8 cellular contexts compared by ENCODE assay signal in the genomic region with DNA sequence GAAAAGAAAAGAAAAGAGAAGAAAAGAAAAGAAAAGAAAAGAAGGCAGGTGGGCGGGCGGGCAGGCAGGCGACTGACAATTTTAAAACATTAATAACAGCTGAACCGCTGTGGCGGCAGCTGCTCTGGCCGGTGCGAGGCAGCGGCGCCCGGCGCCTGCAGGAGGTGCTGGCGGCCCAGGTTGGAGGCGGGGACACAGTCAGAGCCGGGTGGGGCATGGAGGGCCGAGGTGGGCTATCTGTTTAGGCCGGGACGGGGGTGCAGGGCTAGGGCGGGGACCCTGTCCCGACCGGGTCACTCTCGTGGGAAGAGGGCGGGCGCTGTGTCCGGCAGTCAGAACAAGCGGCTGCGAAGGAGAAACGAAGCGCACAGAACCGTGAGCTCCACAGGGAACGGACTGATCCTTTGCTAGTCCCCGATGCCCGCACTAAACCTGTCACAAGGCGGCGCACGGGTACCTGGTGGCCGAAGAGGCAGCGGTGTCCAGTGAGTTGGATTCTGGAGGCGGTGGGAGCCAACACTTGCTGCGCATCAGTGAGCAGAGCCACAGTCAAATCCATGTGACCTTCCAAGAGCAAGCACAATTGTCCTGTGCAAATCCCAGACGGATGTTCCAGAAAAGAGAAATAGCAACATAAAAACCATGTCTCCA. TPM values are rescaled to one million over a fixed set of nuclear protein-coding genes. Genes with fewer than 3 reads are reported as not detected.
A peak's percentile ranks its signal among the peaks of the same experiment; 100 is the strongest.
DNase-seq lines count a peak whose midpoint lies in the region; ATAC-seq and TF ChIP-seq lines count a peak whose summit lies in the region.

No MANE protein-coding gene starts in this region.

- H3K27me3 ChIP-seq in psoas muscle (ENCODE audit: insufficient read depth in 3 of 3, low read length in 2 of 3), result no peaks in the 10 kb centered on the region

- H3K4me3 Mint-ChIP-seq in T-helper 17 cell, result peak overlapping the region; percentile 90

- no peaks in the 10 kb centered on the region for H3K36me3 ChIP-seq in psoas muscle (ENCODE audit: insufficient read depth in 1 of 2, low read depth in 1 of 2)

- peaks cover 12% of the 10 kb centered on the region for H3K4me1 Mint-ChIP-seq in T-helper 17 cell

- TF ChIP-seq CTCF in GM13977 (IDR thresholded peaks at IDR 0.05; ENCODE audit: extremely low read depth, insufficient read depth, missing control alignments), result peak; percentile 81
- TF ChIP-seq CTCF in psoas muscle (IDR thresholded peaks at IDR 0.05), result peak; percentile 62

- no peak overlapping the region for H3K27ac Mint-ChIP-seq in T-helper 17 cell

- DNase-seq in GM13977 (ENCODE audit: low spot score) (peak; percentile 78), NCI-H1105 treated with DMSO at 0.1 percent for 48 hours (lab: John Stamatoyannopoulos, UW) (peak; percentile 69), T-helper 17 cell (peak; percentile 13 to 25 (median 18)), astrocyte of the hippocampus (ENCODE audit: low read depth, low spot score) (peak; percentile 86), hepatic stellate cell (ENCODE audit: low spot score) (peak; percentile 78), psoas muscle (peak; percentile 66 to 79), GF-D8 (lab: John Stamatoyannopoulos, UW) (no peak)

- H3K9me3 ChIP-seq in T-helper 17 cell (ENCODE audit: control insufficient read depth, low read length, poor library complexity, severe bottlenecking) (peaks cover 3% of the 10 kb centered on the region), psoas muscle (no peaks in the 10 kb centered on the region)

- in situ Hi-C loops in GM13977 (cut with MboI; ENCODE audit: low pct_unique_long_range_greater_than_20kb, low sequenced_read_pairs, unreplicated experiment), result no loop called here

- peak overlapping the region; percentile 58 for H3K27ac ChIP-seq in psoas muscle

- H3K4me1 ChIP-seq in psoas muscle, result peaks cover 3% of the 10 kb centered on the region

- H3K36me3 Mint-ChIP-seq in T-helper 17 cell (ENCODE audit: low read depth), result peaks cover 7% of the 10 kb centered on the region

- H3K27me3 Mint-ChIP-seq in T-helper 17 cell, result peaks cover 73% of the 10 kb centered on the region

- H3K4me3 ChIP-seq in psoas muscle, result peak overlapping the region; percentile 76

- WGBS in psoas muscle, 3 donors, result 1% methylated on average over 40 of the region's 40 CpGs

- intact Hi-C loops in psoas muscle (cut with DNase I), result loop anchor here in 1 of 2 donors (2.0 kb wide), 1 partner anchor 84 kb away; a partner anchor contains a TSS

- ATAC-seq in HG02763 (IDR thresholded peaks at IDR 0.05; ENCODE audit: unreplicated experiment) (peak; percentile 94), T-helper 17 cell (peak; percentile 92), psoas muscle (peak; percentile 97 to 100 (median 98))

RNA-seq across cellular contexts. Expression of a gene that starts 13.6 kb away (rescaled TPM):
- not detected for total RNA-seq in T-helper 17 cell
- total RNA-seq in psoas muscle, result under 1 TPM in 2 of 4 donors, not detected in 2; 0.26 to 0.82 TPM
- polyA plus RNA-seq in psoas muscle, result 1 to 10 TPM in 1 of 3 donors, under 1 TPM in 2; 0.30 to 4.3 (median 0.48) TPM

RNA-seq across cellular contexts. Expression of a gene that starts 50.5 kb away (rescaled TPM):
- total RNA-seq in T-helper 17 cell (1 to 10 TPM; 6.3 to 8.3 TPM), psoas muscle (10 to 100 TPM in 3 of 4 donors, 1 to 10 TPM in 1; 7.8 to 31.3 (median 12.2) TPM)
- 10 to 100 TPM in 1 of 3 donors, 1 to 10 TPM in 2; 6.1 to 13.2 (median 7.4) TPM for polyA plus RNA-seq in psoas muscle

RNA-seq across cellular contexts. Expression of a gene that starts 50.8 kb away (rescaled TPM):
- total RNA-seq in T-helper 17 cell, result 1 to 10 TPM; 6.6 TPM
- 10 to 100 TPM; 11.0 to 15.2 (median 12.0) TPM for total RNA-seq in psoas muscle
- 10 to 100 TPM in 2 of 3 donors, 1 to 10 TPM in 1; 8.6 to 19.9 (median 14.1) TPM for polyA plus RNA-seq in psoas muscle
